Comparison of ENCODE assay signal across 9 cellular contexts in genomic region chr16:16363595-16363994, GRCh38. TPM values are rescaled to one million over a fixed set of nuclear protein-coding genes. Genes with fewer than 3 reads are reported as not detected.
DNase-seq lines count a peak whose midpoint lies in the region; ATAC-seq and TF ChIP-seq lines count a peak whose summit lies in the region.
"Not testable (repeated sequence)": the region's sequence is repeated elsewhere in the genome, so short reads cannot be mapped to it uniquely, and the experiment has no call there.
"Had no signal": no experiment of that assay in that cellular context is flagged by ENCODE, and none has a peak within 500 bp of the region (broad histone marks: within the 10 kb centered on the region; RNA-seq: fewer than 3 reads in every experiment).

No MANE protein-coding gene starts in this region.

- not testable (repeated sequence) for H3K9me3 ChIP-seq in BE2C, right lobe of liver, upper lobe of right lung

- not testable (repeated sequence) for H3K4me1 ChIP-seq in BE2C, right lobe of liver, upper lobe of right lung

- WGBS in right lobe of liver (ENCODE audit: insufficient coverage, low coverage, low lambda C conversion rate, missing lambda C conversion rate): no CpG with 5 or more reads among the region's 31 CpGs

- H3K4me3 ChIP-seq in BE2C (ENCODE audit: low read depth, low read length); right lobe of liver; upper lobe of right lung: not testable (repeated sequence)

- not testable (repeated sequence) for H3K36me3 Mint-ChIP-seq in activated CD8-positive, alpha-beta T cell treated with anti-CD3 and anti-CD28 coated beads, Interleukin-2, amount 10 ng/mL, durations not matched to agents 7 days and 5 days (ENCODE audit: low read depth); glutamatergic neuron (ENCODE audit: unreplicated experiment)

- not testable (repeated sequence) for ATAC-seq in activated CD8-positive, alpha-beta T cell treated with anti-CD3 and anti-CD28 coated beads, Interleukin-2, amount 10 ng/mL, durations not matched to agents 7 days and 5 days; left cardiac atrium; sciatic nerve; upper lobe of right lung
- peak in 1 of 4 donors; percentile 26 for ATAC-seq in right lobe of liver

- POLR2A ChIA-PET in activated CD8-positive, alpha-beta T cell treated with anti-CD3 and anti-CD28 coated beads, Interleukin-2, amount 10 ng/mL, durations not matched to agents 7 days and 5 days (lab: Charles Lee): not testable (repeated sequence)

- peak; percentile 1 for DNase-seq in BE2C
- DNase-seq in activated CD8-positive, alpha-beta T cell treated with anti-CD3 and anti-CD28 coated beads, Interleukin-2, amount 10 ng/mL, durations not matched to agents 7 days and 5 days: peak; percentile 16
- DNase-seq in activated effector memory CD4-positive, alpha-beta T cell treated with anti-CD3 and anti-CD28 coated beads, Interleukin-2, amount 50 U/mL, for 16 hours: peak; percentile 58
- peak; percentile 10 for DNase-seq in glutamatergic neuron
- DNase-seq in left cardiac atrium: peak; percentile 10
- DNase-seq in right lobe of liver: peak in 2 of 3 donors; percentile 1 to 30
- peak; percentile 49 for DNase-seq in sciatic nerve (ENCODE audit: low spot score)
- peak; percentile 39 for DNase-seq in upper lobe of right lung

- not testable (repeated sequence) for H3K36me3 ChIP-seq in BE2C, right lobe of liver, upper lobe of right lung

- not testable (repeated sequence) for H3K27ac ChIP-seq in right lobe of liver, upper lobe of right lung

- CTCF ChIA-PET in activated CD8-positive, alpha-beta T cell treated with anti-CD3 and anti-CD28 coated beads, Interleukin-2, amount 10 ng/mL, durations not matched to agents 7 days and 5 days (lab: Charles Lee): not testable (repeated sequence)

- TF ChIP-seq CTCF in BE2C (IDR thresholded peaks at IDR 0.05; ENCODE audit: low read depth, low read length); glutamatergic neuron (IDR thresholded peaks at IDR 0.05; ENCODE audit: partially characterized antibody, unreplicated experiment); right lobe of liver (IDR thresholded peaks at IDR 0.05); upper lobe of right lung (IDR thresholded peaks at IDR 0.05): not testable (repeated sequence)

- H3K4me1 Mint-ChIP-seq in activated CD8-positive, alpha-beta T cell treated with anti-CD3 and anti-CD28 coated beads, Interleukin-2, amount 10 ng/mL, durations not matched to agents 7 days and 5 days (ENCODE audit: low read depth); glutamatergic neuron (ENCODE audit: low read depth, unreplicated experiment): not testable (repeated sequence)

- H3K27me3 ChIP-seq in BE2C, right lobe of liver, upper lobe of right lung: not testable (repeated sequence)

- H3K27ac Mint-ChIP-seq in activated CD8-positive, alpha-beta T cell treated with anti-CD3 and anti-CD28 coated beads, Interleukin-2, amount 10 ng/mL, durations not matched to agents 7 days and 5 days; glutamatergic neuron (ENCODE audit: unreplicated experiment): not testable (repeated sequence)

- H3K4me3 Mint-ChIP-seq in activated CD8-positive, alpha-beta T cell treated with anti-CD3 and anti-CD28 coated beads, Interleukin-2, amount 10 ng/mL, durations not matched to agents 7 days and 5 days; glutamatergic neuron (ENCODE audit: unreplicated experiment): not testable (repeated sequence)

- not testable (repeated sequence) for H3K27me3 Mint-ChIP-seq in activated CD8-positive, alpha-beta T cell treated with anti-CD3 and anti-CD28 coated beads, Interleukin-2, amount 10 ng/mL, durations not matched to agents 7 days and 5 days (ENCODE audit: low read depth); glutamatergic neuron (ENCODE audit: unreplicated experiment)

- not testable (repeated sequence) for H3K9me3 Mint-ChIP-seq in activated CD8-positive, alpha-beta T cell treated with anti-CD3 and anti-CD28 coated beads, Interleukin-2, amount 10 ng/mL, durations not matched to agents 7 days and 5 days (ENCODE audit: insufficient read depth); glutamatergic neuron (ENCODE audit: unreplicated experiment)

- intact Hi-C loops in left cardiac atrium (cut with DNase I); right lobe of liver (cut with DNase I); sciatic nerve (cut with DNase I); upper lobe of right lung (cut with DNase I): not testable (repeated sequence)

- not testable (repeated sequence) for TF ChIP-seq POLR2A in right lobe of liver (IDR thresholded peaks at IDR 0.05)

RNA-seq across cellular contexts. Expression of gene NPIPA7, which starts 15.3 kb away (rescaled TPM):
- polyA plus RNA-seq in BE2C (2012; ENCODE audit: insufficient read depth, insufficient read length, low read depth): 3.1 TPM
- 1 to 10 TPM; 6.5 to 7.9 TPM for total RNA-seq in activated CD8-positive, alpha-beta T cell treated with anti-CD3 and anti-CD28 coated beads, Interleukin-2, amount 10 ng/mL, durations not matched to agents 7 days and 5 days
- total RNA-seq in glutamatergic neuron (ENCODE audit: unreplicated experiment) (10.4 TPM), left cardiac atrium (1 to 10 TPM; 2.7 to 3.7 TPM), right lobe of liver (1 to 10 TPM; 1.8 to 10.0 (median 3.7) TPM), sciatic nerve (17.6 TPM), upper lobe of right lung (7.7 TPM)
- polyA plus RNA-seq: CD4-positive, CD25-positive, alpha-beta regulatory T cell had no signal

Comparison
In these comparisons a context has a peak if more than half of its experiments do, and no peak if none do; other contexts are left out.
1. DNase-seq: peak in every context shown above with its lines; median percentile 58 in activated effector memory CD4-positive, alpha-beta T cell treated with anti-CD3 and anti-CD28 coated beads, Interleukin-2, amount 50 U/mL, for 16 hours; 49 in sciatic nerve; 39 in upper lobe of right lung; 16 in activated CD8-positive, alpha-beta T cell treated with anti-CD3 and anti-CD28 coated beads, Interleukin-2, amount 10 ng/mL, durations not matched to agents 7 days and 5 days; 16 in right lobe of liver; 10 in glutamatergic neuron; 10 in left cardiac atrium; 1 in BE2C.